ENCODE assay signal across 1 cellular context in the genomic region with DNA sequence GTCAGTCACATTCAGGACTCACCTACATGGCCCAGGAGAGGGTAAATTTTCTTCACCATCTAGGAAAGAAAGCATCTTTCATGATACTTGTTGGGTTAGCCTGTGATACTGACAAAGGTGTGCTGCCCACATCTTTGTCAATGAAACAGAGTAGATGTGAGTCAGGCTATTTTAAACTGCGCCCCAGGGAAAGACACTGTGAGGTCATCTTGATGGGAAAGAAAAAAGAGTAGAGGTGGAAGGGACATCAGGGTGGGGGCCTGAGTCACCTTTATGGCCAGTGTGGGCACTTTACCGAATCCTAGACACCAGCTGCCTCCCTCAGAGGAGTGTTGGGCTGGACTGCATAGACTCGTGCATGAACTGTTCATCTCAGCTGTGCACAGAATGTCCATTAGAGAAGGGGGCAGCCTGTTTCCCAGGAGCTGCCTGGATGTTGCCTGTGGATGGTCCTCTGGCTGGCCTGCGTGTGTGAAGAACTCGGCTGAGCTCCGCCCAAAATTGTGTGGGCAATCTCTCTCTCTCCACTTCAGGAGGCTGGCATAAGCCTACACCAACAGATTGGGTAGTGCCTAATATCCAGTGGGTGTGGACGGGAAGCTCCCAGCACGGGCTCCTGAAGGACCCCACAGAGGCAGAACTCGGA.
TF ChIP-seq lines count a peak whose summit lies in the region.

No MANE protein-coding gene starts in this region.

TF ChIP-seq in H1, 55 proteins besides CTCF, POLR2A, EP300 and RAD21:
- no peak for TF ChIP-seq CBX8 (IDR thresholded peaks at IDR 0.05; ENCODE audit: borderline replicate concordance, low read depth, low read length)
